ENCODE assay signal across 10 cellular contexts in genomic region chr1:164561461-164561860, GRCh38. TPM values are rescaled to one million over a fixed set of nuclear protein-coding genes. Genes with fewer than 3 reads are reported as not detected.
DNase-seq lines count a peak whose midpoint lies in the region; ATAC-seq, FAIRE-seq and TF ChIP-seq lines count a peak whose summit lies in the region.
"Had no signal": no experiment of that assay in that cellular context is flagged by ENCODE, and none has a peak within 500 bp of the region (broad histone marks: within the 10 kb centered on the region; RNA-seq: fewer than 3 reads in every experiment).

No MANE protein-coding gene starts in this region.

- FAIRE-seq in H54 (lab: Jason Lieb, UNC), result no peak

- peak overlapping the region; percentile 96 to 98 (median 98) for H3K4me3 Mint-ChIP-seq in nephron
- no peak overlapping the region for H3K4me3 Mint-ChIP-seq in activated CD8-positive, alpha-beta T cell treated with anti-CD3 and anti-CD28 coated beads, Interleukin-2, amount 10 ng/mL, durations not matched to agents 7 days and 5 days

- no peak for TF ChIP-seq CTCF in A673 (conservative IDR thresholded peaks at IDR 0.05; ENCODE audit: low read depth, low read length)
- TF ChIP-seq CTCF in nephron (IDR thresholded peaks at IDR 0.05; ENCODE audit: unreplicated experiment in 3 of 3), result no peak

- H3K4me1 ChIP-seq in A673 (ENCODE audit: insufficient read depth, low read length, poor library complexity, severe bottlenecking) (peaks cover 38% of the 10 kb centered on the region), ectodermal cell (ENCODE audit: control insufficient read depth, insufficient read depth, low read length) (peaks cover 7% of the 10 kb centered on the region)

- peaks cover 39% of the 10 kb centered on the region for H3K4me1 Mint-ChIP-seq in nephron
- H3K4me1 Mint-ChIP-seq in activated CD8-positive, alpha-beta T cell treated with anti-CD3 and anti-CD28 coated beads, Interleukin-2, amount 10 ng/mL, durations not matched to agents 7 days and 5 days (ENCODE audit: low read depth), result peaks cover 4% of the 10 kb centered on the region

- H3K27me3 ChIP-seq in A673 (replicated peaks; ENCODE audit: insufficient read depth, low read depth, low read length, poor library complexity), result no peaks in the 10 kb centered on the region
- H3K27me3 ChIP-seq in ectodermal cell (ENCODE audit: control insufficient read depth, insufficient read depth, low read length, poor library complexity, severe bottlenecking), result no peaks in the 10 kb centered on the region

- intact Hi-C loops in A673 (cut with micrococcal nuclease; ENCODE audit: unreplicated experiment), result no loop called here

- H3K9me3 ChIP-seq in A673 (ENCODE audit: low read depth, low read length, poor library complexity, severe bottlenecking) (no peaks in the 10 kb centered on the region), ectodermal cell (ENCODE audit: control insufficient read depth, low read length) (no peaks in the 10 kb centered on the region)

- no TSS peak for BruUV-seq in A673 (replicated peaks; lab: Mats Ljungman, UMichigan)

- no peaks in the 10 kb centered on the region for H3K9me3 Mint-ChIP-seq in nephron
- H3K9me3 Mint-ChIP-seq in activated CD8-positive, alpha-beta T cell treated with anti-CD3 and anti-CD28 coated beads, Interleukin-2, amount 10 ng/mL, durations not matched to agents 7 days and 5 days (ENCODE audit: insufficient read depth), result no peaks in the 10 kb centered on the region

- peaks cover 20% of the 10 kb centered on the region for H3K36me3 Mint-ChIP-seq in nephron (ENCODE audit: low read depth)
- H3K36me3 Mint-ChIP-seq in activated CD8-positive, alpha-beta T cell treated with anti-CD3 and anti-CD28 coated beads, Interleukin-2, amount 10 ng/mL, durations not matched to agents 7 days and 5 days (ENCODE audit: low read depth), result no peaks in the 10 kb centered on the region

- TF ChIP-seq POLR2A in H54 (IDR thresholded peaks at IDR 0.05; ENCODE audit: low read depth, low read length), result no peak

- peak overlapping the region; percentile 82 for H3K4me3 ChIP-seq in A673 (ENCODE audit: low read depth, low read length, poor library complexity, severe bottlenecking)
- H3K4me3 ChIP-seq in ectodermal cell (ENCODE audit: insufficient read depth, low read depth, low read length), result peak overlapping the region; percentile 73

- CTCF ChIA-PET in A673 (lab: Charles Lee), result no interaction called here
- CTCF ChIA-PET in activated CD8-positive, alpha-beta T cell treated with anti-CD3 and anti-CD28 coated beads, Interleukin-2, amount 10 ng/mL, durations not matched to agents 7 days and 5 days (lab: Charles Lee), result no interaction called here

- H3K36me3 ChIP-seq in A673 (ENCODE audit: insufficient read depth, low read length, poor library complexity, severe bottlenecking) (no peaks in the 10 kb centered on the region), ectodermal cell (ENCODE audit: control insufficient read depth, insufficient read depth, low read length) (no peaks in the 10 kb centered on the region)

- H3K27ac ChIP-seq in A673 (ENCODE audit: low read depth, low read length, poor library complexity, severe bottlenecking) (peak overlapping the region; percentile 72), ectodermal cell (ENCODE audit: insufficient read depth, low read depth, low read length, poor library complexity, severe bottlenecking) (no peak overlapping the region)

- DNase-seq in A673 (ENCODE audit: low spot score) (no peak), MV-4-11 (lab: John Stamatoyannopoulos, UW) (peak; percentile 3), hepatic stellate cell (ENCODE audit: low spot score) (no peak), H54 (ENCODE audit: insufficient read length, low spot score) (no peak)
- DNase-seq in activated CD8-positive, alpha-beta T cell treated with anti-CD3 and anti-CD28 coated beads, Interleukin-2, amount 10 ng/mL, durations not matched to agents 7 days and 5 days, result no peak
- DNase-seq: activated CD8-positive, alpha-beta memory T cell treated with anti-CD3 and anti-CD28 coated beads for 24 hours; NCI-H2081 treated with DMSO at 0.1 percent for 48 hours had no signal

- POLR2A ChIA-PET in A673 (lab: Charles Lee; ENCODE audit: low non-redundant PET), result no interaction called here
- POLR2A ChIA-PET in activated CD8-positive, alpha-beta T cell treated with anti-CD3 and anti-CD28 coated beads, Interleukin-2, amount 10 ng/mL, durations not matched to agents 7 days and 5 days (lab: Charles Lee), result no interaction called here

- no peak for ATAC-seq in HG03025 (IDR thresholded peaks at IDR 0.05; ENCODE audit: low FRiP score, unreplicated experiment)
- ATAC-seq in activated CD8-positive, alpha-beta T cell treated with anti-CD3 and anti-CD28 coated beads, Interleukin-2, amount 10 ng/mL, durations not matched to agents 7 days and 5 days, result no peak

- peak overlapping the region; percentile 95 to 99 (median 98) for H3K27ac Mint-ChIP-seq in nephron
- H3K27ac Mint-ChIP-seq in activated CD8-positive, alpha-beta T cell treated with anti-CD3 and anti-CD28 coated beads, Interleukin-2, amount 10 ng/mL, durations not matched to agents 7 days and 5 days, result no peak overlapping the region

- H3K27me3 Mint-ChIP-seq in nephron (ENCODE audit: low read depth), result no peaks in the 10 kb centered on the region
- H3K27me3 Mint-ChIP-seq in activated CD8-positive, alpha-beta T cell treated with anti-CD3 and anti-CD28 coated beads, Interleukin-2, amount 10 ng/mL, durations not matched to agents 7 days and 5 days (ENCODE audit: low read depth), result peaks cover 24% of the 10 kb centered on the region

- 5 to 10% methylated on average over 1 of the region's 1 CpG for WGBS in ectodermal cell, 2 experiments

RNA-seq across cellular contexts. Expression of gene PBX1, which starts 2.5 kb away (rescaled TPM):
- total RNA-seq in A673 (2021), result 51.5 and 63.0 TPM in 2 replicates
- polyA plus RNA-seq in ectodermal cell (2013, experiment 1 of 4), result 97.2 TPM
- 92.0 TPM for polyA plus RNA-seq in ectodermal cell (2013, experiment 2 of 4)
- polyA plus RNA-seq in ectodermal cell (2013, experiment 3 of 4), result 72.5 TPM
- 89.3 TPM for polyA plus RNA-seq in ectodermal cell (2013, experiment 4 of 4)
- not detected for total RNA-seq in activated CD8-positive, alpha-beta T cell treated with anti-CD3 and anti-CD28 coated beads, Interleukin-2, amount 10 ng/mL, durations not matched to agents 7 days and 5 days

Comparison
In these comparisons a context has a peak if more than half of its experiments do, and no peak if none do; other contexts are left out.
1. RNA of gene PBX1, which starts 2.5 kb away (total RNA-seq): 51.5 to 63.0 TPM in A673; not detected in activated CD8-positive, alpha-beta T cell treated with anti-CD3 and anti-CD28 coated beads, Interleukin-2, amount 10 ng/mL, durations not matched to agents 7 days and 5 days; every median in the first group is over 10 times any median in the second.